ENCODE assay signal across 10 cellular contexts in the genomic region with DNA sequence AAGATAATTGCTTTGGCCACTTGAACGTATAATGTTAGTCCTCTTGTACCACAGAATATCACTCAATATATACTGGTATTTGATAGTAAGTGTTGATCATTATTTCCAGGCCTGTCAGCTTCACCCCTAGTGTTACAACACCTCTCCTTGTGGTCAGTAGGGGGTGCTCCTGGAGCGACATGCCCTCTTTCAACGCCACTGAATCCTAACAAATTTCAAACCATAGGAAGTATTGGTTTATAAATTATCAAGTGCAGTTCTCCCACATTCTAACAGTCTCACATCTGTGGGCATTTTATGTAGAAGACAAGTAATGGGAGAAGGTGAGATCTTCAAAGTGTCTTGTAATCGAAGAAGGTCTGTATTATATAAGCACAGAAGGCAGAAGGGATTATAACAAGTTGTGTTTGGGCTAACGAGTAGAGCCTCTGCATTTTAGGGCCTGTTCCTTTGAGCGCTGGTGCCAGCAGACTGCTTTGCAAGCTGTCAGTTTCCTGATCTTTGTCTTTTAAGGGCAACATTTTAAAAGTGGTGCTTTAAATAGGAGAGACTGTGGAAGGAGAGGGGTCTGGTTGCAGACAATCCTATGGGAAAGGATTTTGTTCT. TPM values are rescaled to one million over a fixed set of nuclear protein-coding genes. Genes with fewer than 3 reads are reported as not detected.
DNase-seq lines count a peak whose midpoint lies in the region; ATAC-seq and TF ChIP-seq lines count a peak whose summit lies in the region.
"Had no signal": no experiment of that assay in that cellular context is flagged by ENCODE, and none has a peak within 500 bp of the region (broad histone marks: within the 10 kb centered on the region; RNA-seq: fewer than 3 reads in every experiment).

No MANE protein-coding gene starts in this region.

- H3K4me1 Mint-ChIP-seq in immature natural killer cell = no peaks in the 10 kb centered on the region
- H3K4me1 Mint-ChIP-seq: IgD-negative memory B cell had no signal

- no peak overlapping the region for H3K4me2 ChIP-seq in OCI-LY1 (ENCODE audit: low read length)

- no peak overlapping the region for H3K9ac ChIP-seq in OCI-LY1 (ENCODE audit: low read length)

- TF ChIP-seq CTCF in C4-2B (conservative IDR thresholded peaks at IDR 0.05) = peak; percentile 61
- TF ChIP-seq CTCF in OCI-LY1 (IDR thresholded peaks at IDR 0.05; ENCODE audit: low read length) = peak; percentile 58
- peak; percentile 54 for TF ChIP-seq CTCF in fibroblast of villous mesenchyme (IDR thresholded peaks at IDR 0.05; ENCODE audit: insufficient read depth, low read depth, low read length)

- peaks cover 0 to 10% (median 7%) of the 10 kb centered on the region in 6 donors for H3K9me3 Mint-ChIP-seq in immature natural killer cell

- DNase-seq in fibroblast of villous mesenchyme (ENCODE audit: low read depth) (peak; percentile 8), cortex of kidney (lab: John Stamatoyannopoulos, UW) (no peak), immature natural killer cell (no peak), aorta (no peak)

- H3K27me3 Mint-ChIP-seq in immature natural killer cell (ENCODE audit: low read depth in 3 of 3) = peaks cover 0 to 2% (median 0%) of the 10 kb centered on the region in 3 donors

- intact Hi-C loops in aorta (cut with DNase I) = no loop called here

- H3K4me3 ChIP-seq in OCI-LY1 (ENCODE audit: low read depth, low read length, poor library complexity, severe bottlenecking) (no peak overlapping the region), fibroblast of villous mesenchyme (ENCODE audit: low read depth, low read length) (no peak overlapping the region), aorta (ENCODE audit: low read length in 2 of 2) (no peak overlapping the region)
- H3K4me3 ChIP-seq: skin epidermis had no signal

- H2AFZ ChIP-seq in OCI-LY1 (ENCODE audit: low read length) = no peak overlapping the region

- H3K9me3 ChIP-seq in OCI-LY1 (ENCODE audit: low read length) (no peaks in the 10 kb centered on the region), aorta (ENCODE audit: control insufficient read depth, low read length) (peaks cover under 1% of the 10 kb centered on the region)

- ATAC-seq in GM21619 (IDR thresholded peaks at IDR 0.05; ENCODE audit: unreplicated experiment) = peak; percentile 64
- no peak for ATAC-seq in GM21360 (IDR thresholded peaks at IDR 0.05; ENCODE audit: unreplicated experiment)
- ATAC-seq in aorta (ENCODE audit: low FRiP score) = no peak

- 75 to 77% methylated on average over 6 of the region's 6 CpGs for WGBS in aorta, 2 donors

- no peaks in the 10 kb centered on the region for H3F3A ChIP-seq in OCI-LY1 (ENCODE audit: insufficient read depth, low read length)

- H3K27ac ChIP-seq in C4-2B (no peak overlapping the region), OCI-LY1 (ENCODE audit: low read depth, low read length, poor library complexity, severe bottlenecking) (no peak overlapping the region), aorta (ENCODE audit: low read depth in 1 of 2, low read length in 2 of 2) (no peak overlapping the region)
- H3K27ac ChIP-seq: skin epidermis had no signal

- H3K4me3 Mint-ChIP-seq in immature natural killer cell = no peak overlapping the region
- H3K4me3 Mint-ChIP-seq: IgD-negative memory B cell had no signal

- no peaks in the 10 kb centered on the region for H3K36me3 Mint-ChIP-seq in immature natural killer cell

- H3K4me1 ChIP-seq in OCI-LY1 (ENCODE audit: insufficient read depth, low read length, severe bottlenecking) = no peaks in the 10 kb centered on the region
- H3K4me1 ChIP-seq in aorta (ENCODE audit: control insufficient read depth in 1 of 2, insufficient read depth in 2 of 2, low read length in 2 of 2) = no peaks in the 10 kb centered on the region

- no peaks in the 10 kb centered on the region for H4K20me1 ChIP-seq in OCI-LY1 (ENCODE audit: insufficient read depth, low read length)

- H3K36me3 ChIP-seq in OCI-LY1 (ENCODE audit: insufficient read depth, low read length) (no peaks in the 10 kb centered on the region), aorta (ENCODE audit: control insufficient read depth in 1 of 2, insufficient read depth in 2 of 2, low read length in 1 of 2) (no peaks in the 10 kb centered on the region)

- H3K9me2 ChIP-seq in OCI-LY1 (ENCODE audit: low read depth, low read length) = no peaks in the 10 kb centered on the region

- H3K27ac Mint-ChIP-seq in immature natural killer cell = no peak overlapping the region
- H3K27ac Mint-ChIP-seq: IgD-negative memory B cell had no signal

- H3K79me2 ChIP-seq in OCI-LY1 (ENCODE audit: insufficient read depth, low read length) = no peaks in the 10 kb centered on the region

- H3K27me3 ChIP-seq in OCI-LY1 (ENCODE audit: insufficient read depth, low read length) (no peaks in the 10 kb centered on the region), aorta (ENCODE audit: control insufficient read depth in 1 of 2, insufficient read depth in 2 of 2, low read length in 1 of 2) (no peaks in the 10 kb centered on the region)

RNA-seq across cellular contexts. Expression of gene CEP162, which starts 57.1 kb away (rescaled TPM):
- 5.2 and 6.0 TPM in 2 replicates for total RNA-seq in fibroblast of villous mesenchyme
- polyA plus RNA-seq in immature natural killer cell = 1 to 10 TPM; 2.8 to 8.2 (median 4.0) TPM
- 10 to 100 TPM in 1 of 2 donors, 1 to 10 TPM in 1; 8.5 to 14.3 TPM for total RNA-seq in aorta
- polyA plus RNA-seq in aorta = 10 to 100 TPM in 1 of 2 donors, 1 to 10 TPM in 1; 4.5 to 10.2 TPM
